In the genomic region with DNA sequence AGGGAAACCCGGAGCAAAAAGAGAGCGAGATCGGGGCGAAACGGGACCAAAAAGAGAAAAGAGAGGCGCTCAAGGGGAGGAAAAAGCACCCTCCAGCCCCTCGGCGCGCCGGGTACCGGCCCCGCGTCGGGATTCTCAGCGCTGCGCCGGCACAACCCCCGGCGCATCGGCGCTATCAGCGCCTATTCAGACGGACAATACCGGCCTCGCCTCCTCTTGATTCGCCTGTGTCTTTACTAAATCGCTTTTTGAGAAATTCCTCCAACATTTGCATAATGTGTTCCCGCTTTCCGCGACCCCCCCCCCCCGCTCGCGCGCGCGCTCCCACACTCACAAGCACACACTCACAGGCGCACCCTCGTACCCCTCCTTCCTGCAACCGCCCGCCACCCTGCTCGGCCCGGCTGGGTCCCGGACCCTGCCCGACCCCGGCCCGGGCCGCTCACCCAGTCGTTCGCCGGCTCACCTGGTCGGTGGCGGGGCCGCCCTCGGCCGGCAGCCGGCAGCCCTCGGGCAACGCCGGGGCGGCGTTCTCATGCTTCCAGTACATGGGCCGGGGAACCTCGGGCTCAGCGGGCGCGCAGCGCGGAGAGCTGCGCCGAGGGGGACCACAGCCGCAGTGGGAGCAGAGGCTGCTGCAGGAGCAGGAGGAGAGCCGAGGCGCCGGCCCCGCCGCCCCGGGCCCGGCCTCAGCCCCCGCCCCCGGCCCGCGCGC, we compare ENCODE assay signal across 8 cellular contexts. TPM values are rescaled to one million over a fixed set of nuclear protein-coding genes. Genes with fewer than 3 reads are reported as not detected.
DNase-seq lines count a peak whose midpoint lies in the region; ATAC-seq and TF ChIP-seq lines count a peak whose summit lies in the region.

No MANE protein-coding gene starts in this region.

- H3K79me1 ChIP-seq in mesenchymal stem cell (replicated peaks; ENCODE audit: low read length, poor library complexity, severe bottlenecking), result no peaks in the 10 kb centered on the region

- no peak overlapping the region for H4K91ac ChIP-seq in mesenchymal stem cell (ENCODE audit: low read length)

- peak overlapping the region in 1 of 2 experiments; percentile 46 for H3K23ac ChIP-seq in mesenchymal stem cell (ENCODE audit: low read length in 2 of 2)

- H2BK12ac ChIP-seq in mesenchymal stem cell (ENCODE audit: low read length in 2 of 2), result no peak overlapping the region

- H2BK15ac ChIP-seq in mesenchymal stem cell (ENCODE audit: low read depth, poor library complexity, severe bottlenecking), result no peak overlapping the region

- DNase-seq in heart left ventricle (no peak), cardiac septum (ENCODE audit: low spot score) (no peak), body of pancreas (no peak), mesenchymal stem cell (peak; percentile 12), occipital lobe (lab: John Stamatoyannopoulos, UW) (no peak)
- DNase-seq in effector CD8-positive, alpha-beta T cell (lab: John Stamatoyannopoulos, UW), result no peak

- no peaks in the 10 kb centered on the region for H3K36me3 ChIP-seq in heart left ventricle
- H3K36me3 ChIP-seq in body of pancreas (replicated peaks in 1 of 2; ENCODE audit: insufficient read depth in 1 of 2, low read depth in 2 of 2), result no peaks in the 10 kb centered on the region
- no peaks in the 10 kb centered on the region for H3K36me3 ChIP-seq in mesenchymal stem cell (ENCODE audit: control insufficient read depth in 1 of 2, insufficient read depth in 2 of 2, low read depth in 1 of 2, low read length in 2 of 2)
- H3K36me3 ChIP-seq in urinary bladder (ENCODE audit: insufficient read depth), result no peaks in the 10 kb centered on the region

- H3K4me2 ChIP-seq in mesenchymal stem cell (ENCODE audit: low read length, poor library complexity, severe bottlenecking), result peak overlapping the region; percentile 85

- peak overlapping the region in 8 of 12 donors; percentile 10 to 57 (median 39) for H3K27ac ChIP-seq in heart left ventricle
- H3K27ac ChIP-seq in body of pancreas, result no peak overlapping the region
- no peak overlapping the region for H3K27ac ChIP-seq in mesenchymal stem cell (ENCODE audit: low read length, poor library complexity, severe bottlenecking)
- H3K27ac ChIP-seq in urinary bladder (ENCODE audit: low read depth), result no peak overlapping the region

- H3K9me3 ChIP-seq in heart left ventricle (no peaks in the 10 kb centered on the region), body of pancreas (no peaks in the 10 kb centered on the region), mesenchymal stem cell (ENCODE audit: control insufficient read depth, low read length) (no peaks in the 10 kb centered on the region)

- TF ChIP-seq CTCF in heart left ventricle (IDR thresholded peaks at IDR 0.05) (no peak), body of pancreas (IDR thresholded peaks at IDR 0.05) (no peak)

- WGBS in heart left ventricle, 4 donors, result 0 to 3% (median 1%) methylated on average over 40 to 83 of the region's 83 CpGs
- WGBS in body of pancreas, 2 donors, result 2 to 4% methylated on average over 41 to 76 of the region's 83 CpGs
- WGBS in mesenchymal stem cell, result under 1% methylated on average over 64 of the region's 83 CpGs
- under 1% methylated on average over 83 of the region's 83 CpGs for WGBS in urinary bladder

- no peak overlapping the region for H3K18ac ChIP-seq in mesenchymal stem cell (ENCODE audit: low read depth in 1 of 2, low read length in 2 of 2)

- no peak overlapping the region for H3K4ac ChIP-seq in mesenchymal stem cell (ENCODE audit: low read depth in 1 of 2, low read length in 2 of 2)

- H3K14ac ChIP-seq in mesenchymal stem cell (ENCODE audit: low read length in 2 of 2), result peak overlapping the region in 1 of 2 experiments; percentile 11

- ATAC-seq in heart left ventricle, result peak in 1 of 4 donors; percentile 8
- peak; percentile 28 for ATAC-seq in body of pancreas
- ATAC-seq in HG03354 (IDR thresholded peaks at IDR 0.05; ENCODE audit: poor library complexity, severe bottlenecking, unreplicated experiment), result no peak

- H3K4me3 ChIP-seq in heart left ventricle (peak overlapping the region; percentile 29 to 61 (median 52)), body of pancreas (no peak overlapping the region), mesenchymal stem cell (ENCODE audit: insufficient read depth in 1 of 2, low read depth in 1 of 2, low read length in 2 of 2) (peak overlapping the region in 1 of 2 experiments; percentile 24), urinary bladder (ENCODE audit: low read depth, low read length) (peak overlapping the region; percentile 36)

- intact Hi-C loops in heart left ventricle (cut with DNase I) (loop anchor here in 1 of 10 donors (5.0 to 10.0 kb wide), 2 partner anchors 104 to 119 kb away; no protein-coding TSS in a partner anchor), cardiac septum (cut with DNase I) (no loop called here), body of pancreas (cut with DNase I) (no loop called here)

- H2BK120ac ChIP-seq in mesenchymal stem cell (ENCODE audit: low read depth, low read length), result no peak overlapping the region

- TF ChIP-seq POLR2A in heart left ventricle (IDR thresholded peaks at IDR 0.05) (no peak), body of pancreas (IDR thresholded peaks at IDR 0.05) (no peak)

- no peak overlapping the region for H2BK5ac ChIP-seq in mesenchymal stem cell (ENCODE audit: low read depth, low read length, poor library complexity, severe bottlenecking)

- no peak overlapping the region for H4K8ac ChIP-seq in mesenchymal stem cell (ENCODE audit: low read length)

- no peak overlapping the region for H2AK5ac ChIP-seq in mesenchymal stem cell (ENCODE audit: low read length, severe bottlenecking)

- H3K27me3 ChIP-seq in heart left ventricle (peaks cover 28 to 92% (median 73%) of the 10 kb centered on the region in 9 donors), body of pancreas (peaks cover 0 to 39% of the 10 kb centered on the region in 2 donors), mesenchymal stem cell (ENCODE audit: control insufficient read depth in 1 of 2, insufficient read depth in 1 of 2, low read length in 2 of 2) (peaks cover 85 to 91% of the 10 kb centered on the region in 2 experiments)

- H2AFZ ChIP-seq in mesenchymal stem cell (ENCODE audit: low read depth, low read length), result no peak overlapping the region

- H3K9ac ChIP-seq in mesenchymal stem cell (ENCODE audit: low read length), result no peak overlapping the region

- peaks cover 0 to 34% (median 18%) of the 10 kb centered on the region in 12 donors for H3K4me1 ChIP-seq in heart left ventricle
- peaks cover 35% of the 10 kb centered on the region for H3K4me1 ChIP-seq in body of pancreas
- H3K4me1 ChIP-seq in mesenchymal stem cell (ENCODE audit: control insufficient read depth, insufficient read depth, low read depth, low read length), result peaks cover 20% of the 10 kb centered on the region
- H3K4me1 ChIP-seq in urinary bladder (ENCODE audit: insufficient read depth), result no peaks in the 10 kb centered on the region

RNA-seq across cellular contexts. Expression of gene LHX6, which starts 0.4 kb away (rescaled TPM):
- total RNA-seq in heart left ventricle, result 10 to 100 TPM in 2 of 9 donors, 1 to 10 TPM in 7; 2.9 to 11.2 (median 6.5) TPM
- polyA plus RNA-seq in heart left ventricle, result 1 to 10 TPM; 4.5 to 8.4 TPM
- 10.8 TPM for total RNA-seq in cardiac septum
- 1 to 10 TPM in 1 of 2 donors, not detected in 1; 2.9 TPM for total RNA-seq in body of pancreas
- not detected for polyA plus RNA-seq in mesenchymal stem cell (2013, experiment 1 of 2)
- not detected for polyA plus RNA-seq in mesenchymal stem cell (2013, experiment 2 of 2)
- total RNA-seq in urinary bladder, result 2.2 TPM
- 6.8 TPM for polyA plus RNA-seq in urinary bladder
- 20.0 TPM for total RNA-seq in occipital lobe

RNA-seq across cellular contexts. Expression of gene RBM18, which starts 36.3 kb away (rescaled TPM):
- total RNA-seq in heart left ventricle, result 10 to 100 TPM; 24.7 to 49.0 (median 38.4) TPM
- polyA plus RNA-seq in heart left ventricle, result 10 to 100 TPM in 1 of 2 donors, 1 to 10 TPM in 1; 7.9 to 18.8 TPM
- total RNA-seq in cardiac septum, result 32.3 TPM
- 1 to 10 TPM; 4.6 to 5.4 TPM for total RNA-seq in body of pancreas
- polyA plus RNA-seq in mesenchymal stem cell (2013, experiment 1 of 2), result 16.4 TPM
- polyA plus RNA-seq in mesenchymal stem cell (2013, experiment 2 of 2), result 15.7 TPM
- 19.1 TPM for total RNA-seq in urinary bladder
- 14.4 TPM for polyA plus RNA-seq in urinary bladder
- 18.1 TPM for total RNA-seq in occipital lobe

RNA-seq across cellular contexts. Expression of gene MRRF, which starts 36.3 kb away (rescaled TPM):
- 10 to 100 TPM; 29.2 to 44.5 (median 36.0) TPM for total RNA-seq in heart left ventricle
- 10 to 100 TPM; 27.0 to 48.1 TPM for polyA plus RNA-seq in heart left ventricle
- total RNA-seq in cardiac septum, result 35.9 TPM
- 10 to 100 TPM; 11.9 to 13.5 TPM for total RNA-seq in body of pancreas
- polyA plus RNA-seq in mesenchymal stem cell (2013, experiment 1 of 2), result 34.4 TPM
- polyA plus RNA-seq in mesenchymal stem cell (2013, experiment 2 of 2), result 34.5 TPM
- total RNA-seq in urinary bladder, result 42.0 TPM
- polyA plus RNA-seq in urinary bladder, result 22.7 TPM
- total RNA-seq in occipital lobe, result 26.2 TPM

Comparison
In these comparisons a context has a peak if more than half of its experiments do, and no peak if none do; other contexts are left out.
1. H3K27ac ChIP-seq: peak in heart left ventricle (8 of 12); none in body of pancreas (0 of 4), mesenchymal stem cell (single experiment) and urinary bladder (single experiment).
2. H3K4me3 ChIP-seq: peak in heart left ventricle (12 of 12) and urinary bladder (single experiment); none in body of pancreas (0 of 2).